31 cellular contexts compared by ENCODE assay signal in genomic region chr5:74030821-74031220, GRCh38.
"Had no signal": no experiment of that assay in that cellular context is flagged by ENCODE, and none has a peak within 500 bp of the region (broad histone marks: within the 10 kb centered on the region; RNA-seq: fewer than 3 reads in every experiment).

No MANE protein-coding gene starts in this region.

- H3K9me3 ChIP-seq: adrenal gland, body of pancreas, colonic mucosa, esophagus muscularis mucosa, gastroesophageal sphincter had no signal

- H3K27ac ChIP-seq: adrenal gland, body of pancreas, cardiac muscle cell, colonic mucosa, esophagus muscularis mucosa, gastroesophageal sphincter, WERI-Rb-1 had no signal

- H3K4me3 ChIP-seq: adrenal gland, body of pancreas, cardiac muscle cell, colonic mucosa, esophagus muscularis mucosa, gastroesophageal sphincter had no signal

- DNase-seq: activated B cell treated with CpG ODN at 0.5 μM for 24 hours; activated CD4-positive, alpha-beta memory T cell treated with anti-CD3 and anti-CD28 coated beads for 36 hours; activated CD4-positive, alpha-beta T cell treated with anti-CD3 and anti-CD28 coated beads for 36 hours; activated CD4-positive, alpha-beta T cell treated with anti-CD3 and anti-CD28 coated beads, Interleukin-2, amount 10 ng/mL, durations not matched to agents 24 days and 14 days; activated CD8-positive, alpha-beta memory T cell treated with anti-CD3 and anti-CD28 coated beads, Interleukin-2, amount 10 ng/mL, durations not matched to agents 7 days and 5 days; activated CD8-positive, alpha-beta memory T cell treated with anti-CD3 and anti-CD28 coated beads, Interleukin-2, amount 50 U/mL, for 4 hours; activated CD8-positive, alpha-beta T cell treated with anti-CD3 and anti-CD28 coated beads, Interleukin-2, amount 10 ng/mL, durations not matched to agents 7 days and 5 days; activated effector memory CD4-positive, alpha-beta T cell treated with anti-CD3 and anti-CD28 coated beads, Interleukin-2, amount 50 U/mL, for 16 hours; activated naive CD4-positive, alpha-beta T cell treated with anti-CD3 and anti-CD28 coated beads for 36 hours; activated naive CD8-positive, alpha-beta T cell treated with anti-CD3 and anti-CD28 coated beads for 36 hours; activated naive CD8-positive, alpha-beta T cell treated with anti-CD3 and anti-CD28 coated beads, Interleukin-2, amount 50 U/mL, for 24 hours; activated T-cell treated with anti-CD3 and anti-CD28 coated beads, Interleukin-2, amount 50 U/mL, for 1 hour; activated T-cell treated with anti-CD3 and anti-CD28 coated beads, Interleukin-2, amount 50 U/mL, for 48 hours; adrenal gland; amygdala; aorta; body of pancreas; central memory CD4-positive, alpha-beta T cell; cerebellar nuclear complex; colonic mucosa; effector CD8-positive, alpha-beta T cell; endodermal cell; foreskin melanocyte; T-helper 1 cell; T-helper 17 cell; T1000; WERI-Rb-1 had no signal

- H3K27me3 ChIP-seq: adrenal gland, body of pancreas, cardiac muscle cell, colonic mucosa, esophagus muscularis mucosa had no signal

- H3K4me1 ChIP-seq: body of pancreas, colonic mucosa had no signal

- ATAC-seq: activated CD4-positive, alpha-beta T cell treated with anti-CD3 and anti-CD28 coated beads for 36 hours; activated CD4-positive, CD25-positive, alpha-beta regulatory T cell treated with anti-CD3 and anti-CD28 coated beads, Interleukin-2, amount 50 U/mL, for 24 hours; activated CD8-positive, alpha-beta memory T cell treated with anti-CD3 and anti-CD28 coated beads, Interleukin-2, amount 10 ng/mL, durations not matched to agents 7 days and 5 days; activated CD8-positive, alpha-beta T cell treated with anti-CD3 and anti-CD28 coated beads, Interleukin-2, amount 10 ng/mL, durations not matched to agents 7 days and 5 days; activated naive CD8-positive, alpha-beta T cell treated with anti-CD3 and anti-CD28 coated beads, Interleukin-2, amount 50 U/mL, for 24 hours; body of pancreas; gastroesophageal sphincter; T-helper 17 cell had no signal

- H3K36me3 ChIP-seq: adrenal gland, cardiac muscle cell, colonic mucosa, esophagus muscularis mucosa, gastroesophageal sphincter, WERI-Rb-1 had no signal
